Comparison of ENCODE assay signal across 12 cellular contexts in the genomic region with DNA sequence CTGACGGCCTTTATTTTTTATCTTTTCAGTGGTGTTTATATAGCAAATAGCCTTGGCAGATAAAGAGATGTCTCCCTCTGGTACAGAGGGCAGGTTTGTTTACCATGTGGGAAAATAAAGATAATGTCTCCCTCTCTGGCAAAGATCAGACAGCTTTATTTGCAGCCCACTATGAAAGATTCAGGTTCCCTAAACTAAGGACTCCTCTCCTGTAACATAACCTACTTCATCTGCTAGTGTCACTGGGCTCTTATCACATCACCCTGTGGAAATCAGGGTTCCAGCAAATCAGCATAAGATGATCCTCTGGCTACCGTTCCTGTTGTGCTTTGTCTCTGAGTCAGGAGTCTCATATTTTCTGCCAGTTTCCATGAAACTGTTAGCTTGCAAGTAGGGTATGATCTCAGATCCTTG. TPM values are rescaled to one million over a fixed set of nuclear protein-coding genes. Genes with fewer than 3 reads are reported as not detected.
DNase-seq lines count a peak whose midpoint lies in the region; ATAC-seq, FAIRE-seq and TF ChIP-seq lines count a peak whose summit lies in the region.
"Had no signal": no experiment of that assay in that cellular context is flagged by ENCODE, and none has a peak within 500 bp of the region (broad histone marks: within the 10 kb centered on the region; RNA-seq: fewer than 3 reads in every experiment).

No MANE protein-coding gene starts in this region.

- POLR2A ChIA-PET in A549 (lab: Yijun Ruan, JAX), result no interaction called here
- POLR2A ChIA-PET in HEK293 (lab: Yijun Ruan, JAX), result interaction anchor here (1.2 kb wide), 1 partner anchor 110 kb away, joined by 6 read pairs; a partner anchor contains a TSS

- peak in 1 of 2 experiments; percentile 14 for DNase-seq in A549 (ENCODE audit: low read depth in 1 of 2, low spot score in 1 of 2)
- DNase-seq in RKO (ENCODE audit: low spot score), result peak; percentile 40
- DNase-seq in globus pallidus (ENCODE audit: low spot score), result peak; percentile 12
- DNase-seq in T-helper 2 cell, result no peak
- DNase-seq in NCI-H1417 treated with DMSO at 0.1 percent for 48 hours (lab: John Stamatoyannopoulos, UW), result no peak
- no peak for DNase-seq in stimulated activated CD4-positive, alpha-beta T cell treated with anti-CD3 and anti-CD28 coated beads, Interleukin-4, amount 100 ng/mL, for 4 hours
- DNase-seq: activated CD8-positive, alpha-beta memory T cell treated with anti-CD3 and anti-CD28 coated beads, Interleukin-2, amount 10 ng/mL, durations not matched to agents 7 days and 5 days; heart left ventricle; NCI-H1105; SHP77 treated with DMSO at 0.1 percent for 48 hours had no signal

- peak overlapping the region; percentile 96 for H3K4me2 ChIP-seq in A549

- H3K4me3 ChIP-seq in A549, result no peak overlapping the region
- no peak overlapping the region for H3K4me3 ChIP-seq in HEK293 (ENCODE audit: low read depth, low read length)
- H3K4me3 ChIP-seq: heart left ventricle had no signal

- TF ChIP-seq CTCF in A549 (IDR thresholded peaks at IDR 0.05) (no peak), HEK293 (tag by site-specific recombination; IDR thresholded peaks at IDR 0.05) (no peak)

- H3K4me1 ChIP-seq in A549 (peaks cover 25% of the 10 kb centered on the region), HEK293 (ENCODE audit: control insufficient read depth, insufficient read depth, low read length) (peaks cover 12% of the 10 kb centered on the region)

- FAIRE-seq in A549 (lab: Jason Lieb, UNC), result no peak

- TF ChIP-seq POLR2A in A549 (IDR thresholded peaks at IDR 0.05; ENCODE audit: low read length), result no peak

- H3K27ac ChIP-seq in A549, result peak overlapping the region in 1 of 2 experiments; percentile 15; a peak in 2 of 6 replicates
- no peak overlapping the region for H3K27ac ChIP-seq in HEK293 (ENCODE audit: extremely low read depth, low read depth, low read length)
- H3K27ac ChIP-seq: heart left ventricle had no signal

- TF ChIP-seq EP300 in A549 (IDR thresholded peaks at IDR 0.05), result no peak

- CTCF ChIA-PET in A549 (lab: Yijun Ruan, JAX), result no interaction called here
- CTCF ChIA-PET in HEK293 (lab: Yijun Ruan, JAX), result interaction anchor here (0.7 to 1.0 kb wide), 3 partner anchors 50 to 356 kb away, joined by 3 to 4 read pairs (median 3); no protein-coding TSS in a partner anchor

- H3K9me3 ChIP-seq in A549 (peaks cover 14% of the 10 kb centered on the region), HEK293 (ENCODE audit: control insufficient read depth, insufficient read depth, low read depth, low read length) (no peaks in the 10 kb centered on the region)

- 25% methylated on average over 2 of the region's 2 CpGs for WGBS in A549 (ENCODE audit: missing lambda C conversion rate)

- no peaks in the 10 kb centered on the region for H3K36me3 ChIP-seq in HEK293 (ENCODE audit: control insufficient read depth in 2 of 2, insufficient read depth in 1 of 2, low read length in 2 of 2)
- H3K36me3 ChIP-seq: heart left ventricle had no signal

- ATAC-seq in A549 (no peak), HG03159 (IDR thresholded peaks at IDR 0.05; ENCODE audit: unreplicated experiment) (no peak)
- ATAC-seq: activated CD8-positive, alpha-beta memory T cell treated with anti-CD3 and anti-CD28 coated beads, Interleukin-2, amount 10 ng/mL, durations not matched to agents 7 days and 5 days; heart left ventricle had no signal

- no peak for TF ChIP-seq RAD21 in A549 (conservative IDR thresholded peaks at IDR 0.05 in 1 of 2, IDR thresholded peaks at IDR 0.05 in 1 of 2)

TF ChIP-seq in A549, 52 proteins besides CTCF, POLR2A, EP300 and RAD21 (continues in another document):
- no peak for TF ChIP-seq MAZ (IDR thresholded peaks at IDR 0.05; ENCODE audit: borderline replicate concordance, low read depth, low read length)
- TF ChIP-seq, protein P1, sequence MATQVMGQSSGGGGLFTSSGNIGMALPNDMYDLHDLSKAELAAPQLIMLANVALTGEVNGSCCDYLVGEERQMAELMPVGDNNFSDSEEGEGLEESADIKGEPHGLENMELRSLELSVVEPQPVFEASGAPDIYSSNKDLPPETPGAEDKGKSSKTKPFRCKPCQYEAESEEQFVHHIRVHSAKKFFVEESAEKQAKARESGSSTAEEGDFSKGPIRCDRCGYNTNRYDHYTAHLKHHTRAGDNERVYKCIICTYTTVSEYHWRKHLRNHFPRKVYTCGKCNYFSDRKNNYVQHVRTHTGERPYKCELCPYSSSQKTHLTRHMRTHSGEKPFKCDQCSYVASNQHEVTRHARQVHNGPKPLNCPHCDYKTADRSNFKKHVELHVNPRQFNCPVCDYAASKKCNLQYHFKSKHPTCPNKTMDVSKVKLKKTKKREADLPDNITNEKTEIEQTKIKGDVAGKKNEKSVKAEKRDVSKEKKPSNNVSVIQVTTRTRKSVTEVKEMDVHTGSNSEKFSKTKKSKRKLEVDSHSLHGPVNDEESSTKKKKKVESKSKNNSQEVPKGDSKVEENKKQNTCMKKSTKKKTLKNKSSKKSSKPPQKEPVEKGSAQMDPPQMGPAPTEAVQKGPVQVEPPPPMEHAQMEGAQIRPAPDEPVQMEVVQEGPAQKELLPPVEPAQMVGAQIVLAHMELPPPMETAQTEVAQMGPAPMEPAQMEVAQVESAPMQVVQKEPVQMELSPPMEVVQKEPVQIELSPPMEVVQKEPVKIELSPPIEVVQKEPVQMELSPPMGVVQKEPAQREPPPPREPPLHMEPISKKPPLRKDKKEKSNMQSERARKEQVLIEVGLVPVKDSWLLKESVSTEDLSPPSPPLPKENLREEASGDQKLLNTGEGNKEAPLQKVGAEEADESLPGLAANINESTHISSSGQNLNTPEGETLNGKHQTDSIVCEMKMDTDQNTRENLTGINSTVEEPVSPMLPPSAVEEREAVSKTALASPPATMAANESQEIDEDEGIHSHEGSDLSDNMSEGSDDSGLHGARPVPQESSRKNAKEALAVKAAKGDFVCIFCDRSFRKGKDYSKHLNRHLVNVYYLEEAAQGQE (IDR thresholded peaks at IDR 0.05), result no peak
- TF ChIP-seq HEYL (CRISPR knock-in tag; IDR thresholded peaks at IDR 0.05), result no peak
- TF ChIP-seq RNF2 (IDR thresholded peaks at IDR 0.05; ENCODE audit: borderline replicate concordance, low read depth), result no peak
- no peak for TF ChIP-seq ZNF302 (CRISPR knock-in tag; IDR thresholded peaks at IDR 0.05)
- TF ChIP-seq CBX8 (IDR thresholded peaks at IDR 0.05), result no peak
- TF ChIP-seq ZC3H11A (IDR thresholded peaks at IDR 0.05), result no peak
- no peak for TF ChIP-seq NFE2L2 (conservative IDR thresholded peaks at IDR 0.05; ENCODE audit: low read length)
- no peak for TF ChIP-seq CHD2 (IDR thresholded peaks at IDR 0.05; ENCODE audit: low read length, partially characterized antibody)

TF ChIP-seq in HEK293, 187 proteins besides CTCF, POLR2A, EP300 and RAD21:
- TF ChIP-seq ZNF335 (tag by site-specific recombination; conservative IDR thresholded peaks at IDR 0.05) (peak; percentile 72), ZNF776 (tag by site-specific recombination; IDR thresholded peaks at IDR 0.05; ENCODE audit: borderline replicate concordance) (no peak), TRIM28 (IDR thresholded peaks at IDR 0.05; ENCODE audit: borderline replicate concordance, low read length) (peak; percentile 45; the same call in 1 of the 2 replicates), TCF7L2 (IDR thresholded peaks at IDR 0.05; ENCODE audit: borderline replicate concordance, low read depth, low read length) (peak; percentile 53; the same call in 1 of the 2 replicates), ZNF350 (tag by site-specific recombination; IDR thresholded peaks at IDR 0.05) (no peak), ZBTB48 (tag by site-specific recombination; IDR thresholded peaks at IDR 0.05) (peak; percentile 36; the same call in 1 of the 2 replicates), ZXDB (tag by site-specific recombination; IDR thresholded peaks at IDR 0.05) (peak; percentile 56; the same call in 1 of the 2 replicates), RBAK (tag by site-specific recombination; IDR thresholded peaks at IDR 0.05) (no peak), ZNF10 (tag by site-specific recombination; IDR thresholded peaks at IDR 0.05) (peak; percentile 67; the same call in 1 of the 2 replicates), OSR2 (tag by site-specific recombination; IDR thresholded peaks at IDR 0.05) (0 out of 2 replicates have a peak, but pooled peaks have one; percentile 35), ZBTB20 (tag by site-specific recombination; IDR thresholded peaks at IDR 0.05) (peak; percentile 60; the same call in 1 of the 2 replicates)
- TF ChIP-seq, protein P2, sequence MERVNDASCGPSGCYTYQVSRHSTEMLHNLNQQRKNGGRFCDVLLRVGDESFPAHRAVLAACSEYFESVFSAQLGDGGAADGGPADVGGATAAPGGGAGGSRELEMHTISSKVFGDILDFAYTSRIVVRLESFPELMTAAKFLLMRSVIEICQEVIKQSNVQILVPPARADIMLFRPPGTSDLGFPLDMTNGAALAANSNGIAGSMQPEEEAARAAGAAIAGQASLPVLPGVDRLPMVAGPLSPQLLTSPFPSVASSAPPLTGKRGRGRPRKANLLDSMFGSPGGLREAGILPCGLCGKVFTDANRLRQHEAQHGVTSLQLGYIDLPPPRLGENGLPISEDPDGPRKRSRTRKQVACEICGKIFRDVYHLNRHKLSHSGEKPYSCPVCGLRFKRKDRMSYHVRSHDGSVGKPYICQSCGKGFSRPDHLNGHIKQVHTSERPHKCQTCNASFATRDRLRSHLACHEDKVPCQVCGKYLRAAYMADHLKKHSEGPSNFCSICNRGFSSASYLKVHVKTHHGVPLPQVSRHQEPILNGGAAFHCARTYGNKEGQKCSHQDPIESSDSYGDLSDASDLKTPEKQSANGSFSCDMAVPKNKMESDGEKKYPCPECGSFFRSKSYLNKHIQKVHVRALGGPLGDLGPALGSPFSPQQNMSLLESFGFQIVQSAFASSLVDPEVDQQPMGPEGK (tag by site-specific recombination; IDR thresholded peaks at IDR 0.05), result no peak

RNA-seq across cellular contexts. Expression of a gene that starts 3.1 kb away (rescaled TPM):
- polyA plus RNA-seq in A549 (2011; rRNA removed), result 21.6 and 24.7 TPM in 2 replicates
- polyA plus RNA-seq in A549 (2012; cell fraction: cytosol; rRNA removed), result 3.7 and 4.7 TPM in 2 replicates
- polyA plus RNA-seq in A549 (2012; cell fraction: nucleus; rRNA removed), result 2.8 and 3.5 TPM in 2 replicates
- 6.5 to 6.6 TPM (median 6.6 TPM) in 3 replicates for polyA plus RNA-seq in A549 (2017; fragmentation: RNase III; extraction: RNeasy Plus Mini Kit Qiagen cat#74134 plus additional on column Dnase treatment)
- polyA minus RNA-seq in A549 (2011; rRNA and poly(A)+ RNA removed), result 15.0 and 16.0 TPM in 2 replicates

Comparison
In these comparisons a context has a peak if more than half of its experiments do, and no peak if none do; other contexts are left out.
1. DNase-seq: peak in RKO (single experiment) and globus pallidus (single experiment); none in T-helper 2 cell (0 of 5), NCI-H1417 treated with DMSO at 0.1 percent for 48 hours (single experiment) and stimulated activated CD4-positive, alpha-beta T cell treated with anti-CD3 and anti-CD28 coated beads, Interleukin-4, amount 100 ng/mL, for 4 hours (0 of 2).